Comparison of ENCODE assay signal across 1 cellular context in the genomic region with DNA sequence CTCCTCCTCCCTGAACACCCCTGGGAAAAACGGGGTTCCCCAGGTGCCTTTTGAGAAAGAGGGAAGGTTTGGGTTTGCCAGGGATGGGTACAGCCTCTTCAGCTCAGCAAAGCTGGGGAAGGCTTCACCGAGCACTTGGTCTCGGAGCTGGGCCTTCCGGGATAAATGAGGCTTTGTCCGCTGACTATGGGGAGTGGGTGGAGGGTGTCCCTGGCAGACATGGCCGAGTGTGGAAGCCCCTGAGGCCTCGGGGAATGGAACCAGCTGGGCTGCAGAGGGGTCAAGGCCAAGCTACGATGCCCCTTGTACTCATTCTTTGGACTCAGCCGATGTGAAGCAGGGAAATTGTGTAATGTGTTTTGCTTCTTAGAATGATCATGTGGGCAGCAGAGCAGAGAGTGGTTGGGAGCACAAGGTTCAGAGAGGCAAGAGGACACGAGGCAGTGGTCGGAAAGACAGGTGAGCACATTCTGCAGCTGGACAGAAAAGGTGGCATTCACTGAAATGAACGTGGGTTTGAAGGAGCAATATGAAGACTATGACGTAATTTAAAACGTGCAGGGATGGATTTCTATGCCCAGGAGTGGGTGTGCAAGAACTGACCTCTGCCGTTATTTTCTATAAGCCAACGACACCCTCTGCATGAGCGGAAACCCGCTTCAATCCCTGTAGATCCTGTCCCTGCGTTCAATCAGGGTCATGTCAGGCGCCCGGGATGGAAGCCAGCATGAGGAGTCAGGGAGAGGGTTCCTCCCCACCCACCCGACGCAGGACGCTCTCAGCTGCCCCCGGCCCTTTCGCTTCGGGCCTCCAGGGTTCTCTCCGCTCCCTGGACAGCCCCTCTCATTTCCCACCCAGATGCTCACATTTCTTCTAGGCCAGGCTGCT.
TF ChIP-seq lines count a peak whose summit lies in the region.

No MANE protein-coding gene starts in this region.

TF ChIP-seq in HepG2, 621 proteins besides CTCF, POLR2A, EP300 and RAD21 (continued from another document and continues in another):
- TF ChIP-seq NR2C2 (CRISPR knock-in tag; IDR thresholded peaks at IDR 0.05; ENCODE audit: borderline replicate concordance) (peak; percentile 88), ZNF556 (CRISPR knock-in tag; IDR thresholded peaks at IDR 0.05; ENCODE audit: borderline replicate concordance) (peak; percentile 55; the same call in 1 of the 2 replicates), ATF1 (CRISPR knock-in tag; IDR thresholded peaks at IDR 0.05) (no peak), NBN (conservative IDR thresholded peaks at IDR 0.05) (no peak), ATF7-NPFF (CRISPR knock-in tag; IDR thresholded peaks at IDR 0.05; ENCODE audit: low read depth) (no peak), MED1 (CRISPR knock-in tag; IDR thresholded peaks at IDR 0.05) (peak; percentile 63; the same call in 1 of the 2 replicates), ZNF292 (CRISPR knock-in tag; IDR thresholded peaks at IDR 0.05; ENCODE audit: borderline replicate concordance, low read depth) (peak; percentile 56; the same call in 1 of the 2 replicates), ADNP (CRISPR knock-in tag; IDR thresholded peaks at IDR 0.05) (no peak), NCOR1 (IDR thresholded peaks at IDR 0.05; ENCODE audit: borderline replicate concordance, low read length) (peak; percentile 49; the same call in 1 of the 2 replicates), ZFP36L1 (CRISPR knock-in tag; IDR thresholded peaks at IDR 0.05) (peak; percentile 71; the same call in 1 of the 2 replicates), THAP11 (CRISPR knock-in tag; IDR thresholded peaks at IDR 0.05) (no peak), NR2F2 (IDR thresholded peaks at IDR 0.05; ENCODE audit: borderline replicate concordance, low read depth) (0 out of 2 replicates have a peak, but pooled peaks have one; percentile 45), ZC3H4 (CRISPR knock-in tag; IDR thresholded peaks at IDR 0.05; ENCODE audit: borderline replicate concordance) (no peak), IRF2 (CRISPR knock-in tag; IDR thresholded peaks at IDR 0.05) (0 out of 2 replicates have a peak, but pooled peaks have one; percentile 43), CBX2 (IDR thresholded peaks at IDR 0.05; ENCODE audit: low read depth, low read length) (no peak), CBX2 (CRISPR knock-in tag; IDR thresholded peaks at IDR 0.05; ENCODE audit: low read depth) (peak; percentile 89; the same call in 1 of the 2 replicates), KDM6A (CRISPR knock-in tag; IDR thresholded peaks at IDR 0.05; ENCODE audit: low read depth) (0 out of 2 replicates have a peak, but pooled peaks have one; percentile 48), ZNF607 (CRISPR knock-in tag; IDR thresholded peaks at IDR 0.05; ENCODE audit: borderline replicate concordance) (no peak), ZBTB3 (CRISPR knock-in tag; IDR thresholded peaks at IDR 0.05; ENCODE audit: borderline replicate concordance, low read depth) (no peak), YEATS4 (CRISPR knock-in tag; IDR thresholded peaks at IDR 0.05; ENCODE audit: borderline replicate concordance) (no peak), SOX6 (IDR thresholded peaks at IDR 0.05) (no peak), SOX6 (CRISPR knock-in tag; IDR thresholded peaks at IDR 0.05) (peak; percentile 23; the same call in 1 of the 2 replicates), HDAC2 (CRISPR knock-in tag; IDR thresholded peaks at IDR 0.05) (peak; percentile 57; the same call in 1 of the 2 replicates), ZFX (CRISPR knock-in tag; IDR thresholded peaks at IDR 0.05; ENCODE audit: low read depth) (peak; percentile 27; the same call in 1 of the 2 replicates), TEAD3 (CRISPR knock-in tag; optimal IDR thresholded peaks at IDR 0.05; ENCODE audit: borderline replicate concordance) (peak; percentile 49), ZNF841 (CRISPR knock-in tag; IDR thresholded peaks at IDR 0.05; ENCODE audit: borderline replicate concordance) (no peak), ZNF879 (CRISPR knock-in tag; IDR thresholded peaks at IDR 0.05) (no peak), MYC (CRISPR knock-in tag; IDR thresholded peaks at IDR 0.05; ENCODE audit: borderline replicate concordance) (0 out of 2 replicates have a peak, but pooled peaks have one; percentile 19), MTA1 (CRISPR knock-in tag; IDR thresholded peaks at IDR 0.05; ENCODE audit: borderline replicate concordance) (peak; percentile 59; the same call in 1 of the 2 replicates), FOXP1 (IDR thresholded peaks at IDR 0.05) (no peak), FOXP1 (CRISPR knock-in tag; IDR thresholded peaks at IDR 0.05) (0 out of 2 replicates have a peak, but pooled peaks have one; percentile 24), HNF4A (CRISPR knock-in tag; IDR thresholded peaks at IDR 0.05) (peak; percentile 98), KDM5A (IDR thresholded peaks at IDR 0.05; ENCODE audit: borderline replicate concordance, low read length) (no peak), AGO2 (optimal IDR thresholded peaks at IDR 0.05; ENCODE audit: low read depth, low read length) (no peak), ZNF264 (CRISPR knock-in tag; IDR thresholded peaks at IDR 0.05) (no peak), PITX1 (CRISPR knock-in tag; IDR thresholded peaks at IDR 0.05) (peak; percentile 45; the same call in 1 of the 2 replicates), MXD4 (CRISPR knock-in tag; IDR thresholded peaks at IDR 0.05) (peak; percentile 46; the same call in 1 of the 2 replicates)
- TF ChIP-seq, protein P1, sequence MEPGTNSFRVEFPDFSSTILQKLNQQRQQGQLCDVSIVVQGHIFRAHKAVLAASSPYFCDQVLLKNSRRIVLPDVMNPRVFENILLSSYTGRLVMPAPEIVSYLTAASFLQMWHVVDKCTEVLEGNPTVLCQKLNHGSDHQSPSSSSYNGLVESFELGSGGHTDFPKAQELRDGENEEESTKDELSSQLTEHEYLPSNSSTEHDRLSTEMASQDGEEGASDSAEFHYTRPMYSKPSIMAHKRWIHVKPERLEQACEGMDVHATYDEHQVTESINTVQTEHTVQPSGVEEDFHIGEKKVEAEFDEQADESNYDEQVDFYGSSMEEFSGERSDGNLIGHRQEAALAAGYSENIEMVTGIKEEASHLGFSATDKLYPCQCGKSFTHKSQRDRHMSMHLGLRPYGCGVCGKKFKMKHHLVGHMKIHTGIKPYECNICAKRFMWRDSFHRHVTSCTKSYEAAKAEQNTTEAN (CRISPR knock-in tag; conservative IDR thresholded peaks at IDR 0.05) = 0 out of 2 replicates have a peak, but pooled peaks have one; percentile 54
- TF ChIP-seq, protein P2, sequence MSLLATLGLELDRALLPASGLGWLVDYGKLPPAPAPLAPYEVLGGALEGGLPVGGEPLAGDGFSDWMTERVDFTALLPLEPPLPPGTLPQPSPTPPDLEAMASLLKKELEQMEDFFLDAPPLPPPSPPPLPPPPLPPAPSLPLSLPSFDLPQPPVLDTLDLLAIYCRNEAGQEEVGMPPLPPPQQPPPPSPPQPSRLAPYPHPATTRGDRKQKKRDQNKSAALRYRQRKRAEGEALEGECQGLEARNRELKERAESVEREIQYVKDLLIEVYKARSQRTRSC (CRISPR knock-in tag; IDR thresholded peaks at IDR 0.05; ENCODE audit: low read depth) = no peak
- TF ChIP-seq, protein P3, sequence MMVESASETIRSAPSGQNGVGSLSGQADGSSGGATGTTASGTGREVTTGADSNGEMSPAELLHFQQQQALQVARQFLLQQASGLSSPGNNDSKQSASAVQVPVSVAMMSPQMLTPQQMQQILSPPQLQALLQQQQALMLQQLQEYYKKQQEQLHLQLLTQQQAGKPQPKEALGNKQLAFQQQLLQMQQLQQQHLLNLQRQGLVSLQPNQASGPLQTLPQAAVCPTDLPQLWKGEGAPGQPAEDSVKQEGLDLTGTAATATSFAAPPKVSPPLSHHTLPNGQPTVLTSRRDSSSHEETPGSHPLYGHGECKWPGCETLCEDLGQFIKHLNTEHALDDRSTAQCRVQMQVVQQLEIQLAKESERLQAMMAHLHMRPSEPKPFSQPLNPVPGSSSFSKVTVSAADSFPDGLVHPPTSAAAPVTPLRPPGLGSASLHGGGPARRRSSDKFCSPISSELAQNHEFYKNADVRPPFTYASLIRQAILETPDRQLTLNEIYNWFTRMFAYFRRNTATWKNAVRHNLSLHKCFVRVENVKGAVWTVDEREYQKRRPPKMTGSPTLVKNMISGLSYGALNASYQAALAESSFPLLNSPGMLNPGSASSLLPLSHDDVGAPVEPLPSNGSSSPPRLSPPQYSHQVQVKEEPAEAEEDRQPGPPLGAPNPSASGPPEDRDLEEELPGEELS (CRISPR knock-in tag; IDR thresholded peaks at IDR 0.05) = 0 out of 2 replicates have a peak, but pooled peaks have one; percentile 18
- TF ChIP-seq, protein P4, sequence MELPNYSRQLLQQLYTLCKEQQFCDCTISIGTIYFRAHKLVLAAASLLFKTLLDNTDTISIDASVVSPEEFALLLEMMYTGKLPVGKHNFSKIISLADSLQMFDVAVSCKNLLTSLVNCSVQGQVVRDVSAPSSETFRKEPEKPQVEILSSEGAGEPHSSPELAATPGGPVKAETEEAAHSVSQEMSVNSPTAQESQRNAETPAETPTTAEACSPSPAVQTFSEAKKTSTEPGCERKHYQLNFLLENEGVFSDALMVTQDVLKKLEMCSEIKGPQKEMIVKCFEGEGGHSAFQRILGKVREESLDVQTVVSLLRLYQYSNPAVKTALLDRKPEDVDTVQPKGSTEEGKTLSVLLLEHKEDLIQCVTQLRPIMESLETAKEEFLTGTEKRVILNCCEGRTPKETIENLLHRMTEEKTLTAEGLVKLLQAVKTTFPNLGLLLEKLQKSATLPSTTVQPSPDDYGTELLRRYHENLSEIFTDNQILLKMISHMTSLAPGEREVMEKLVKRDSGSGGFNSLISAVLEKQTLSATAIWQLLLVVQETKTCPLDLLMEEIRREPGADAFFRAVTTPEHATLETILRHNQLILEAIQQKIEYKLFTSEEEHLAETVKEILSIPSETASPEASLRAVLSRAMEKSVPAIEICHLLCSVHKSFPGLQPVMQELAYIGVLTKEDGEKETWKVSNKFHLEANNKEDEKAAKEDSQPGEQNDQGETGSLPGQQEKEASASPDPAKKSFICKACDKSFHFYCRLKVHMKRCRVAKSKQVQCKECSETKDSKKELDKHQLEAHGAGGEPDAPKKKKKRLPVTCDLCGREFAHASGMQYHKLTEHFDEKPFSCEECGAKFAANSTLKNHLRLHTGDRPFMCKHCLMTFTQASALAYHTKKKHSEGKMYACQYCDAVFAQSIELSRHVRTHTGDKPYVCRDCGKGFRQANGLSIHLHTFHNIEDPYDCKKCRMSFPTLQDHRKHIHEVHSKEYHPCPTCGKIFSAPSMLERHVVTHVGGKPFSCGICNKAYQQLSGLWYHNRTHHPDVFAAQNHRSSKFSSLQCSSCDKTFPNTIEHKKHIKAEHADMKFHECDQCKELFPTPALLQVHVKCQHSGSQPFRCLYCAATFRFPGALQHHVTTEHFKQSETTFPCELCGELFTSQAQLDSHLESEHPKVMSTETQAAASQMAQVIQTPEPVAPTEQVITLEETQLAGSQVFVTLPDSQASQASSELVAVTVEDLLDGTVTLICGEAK (IDR thresholded peaks at IDR 0.05) = no peak
- TF ChIP-seq, protein P4 (CRISPR knock-in tag; IDR thresholded peaks at IDR 0.05) = no peak; the same call in 1 of the 2 replicates
- TF ChIP-seq, protein P5, sequence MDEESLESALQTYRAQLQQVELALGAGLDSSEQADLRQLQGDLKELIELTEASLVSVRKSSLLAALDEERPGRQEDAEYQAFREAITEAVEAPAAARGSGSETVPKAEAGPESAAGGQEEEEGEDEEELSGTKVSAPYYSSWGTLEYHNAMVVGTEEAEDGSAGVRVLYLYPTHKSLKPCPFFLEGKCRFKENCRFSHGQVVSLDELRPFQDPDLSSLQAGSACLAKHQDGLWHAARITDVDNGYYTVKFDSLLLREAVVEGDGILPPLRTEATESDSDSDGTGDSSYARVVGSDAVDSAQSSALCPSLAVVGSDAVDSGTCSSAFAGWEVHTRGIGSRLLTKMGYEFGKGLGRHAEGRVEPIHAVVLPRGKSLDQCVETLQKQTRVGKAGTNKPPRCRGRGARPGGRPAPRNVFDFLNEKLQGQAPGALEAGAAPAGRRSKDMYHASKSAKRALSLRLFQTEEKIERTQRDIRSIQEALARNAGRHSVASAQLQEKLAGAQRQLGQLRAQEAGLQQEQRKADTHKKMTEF (CRISPR knock-in tag; IDR thresholded peaks at IDR 0.05) = peak; percentile 59; the same call in 1 of the 2 replicates
- TF ChIP-seq, protein P6, sequence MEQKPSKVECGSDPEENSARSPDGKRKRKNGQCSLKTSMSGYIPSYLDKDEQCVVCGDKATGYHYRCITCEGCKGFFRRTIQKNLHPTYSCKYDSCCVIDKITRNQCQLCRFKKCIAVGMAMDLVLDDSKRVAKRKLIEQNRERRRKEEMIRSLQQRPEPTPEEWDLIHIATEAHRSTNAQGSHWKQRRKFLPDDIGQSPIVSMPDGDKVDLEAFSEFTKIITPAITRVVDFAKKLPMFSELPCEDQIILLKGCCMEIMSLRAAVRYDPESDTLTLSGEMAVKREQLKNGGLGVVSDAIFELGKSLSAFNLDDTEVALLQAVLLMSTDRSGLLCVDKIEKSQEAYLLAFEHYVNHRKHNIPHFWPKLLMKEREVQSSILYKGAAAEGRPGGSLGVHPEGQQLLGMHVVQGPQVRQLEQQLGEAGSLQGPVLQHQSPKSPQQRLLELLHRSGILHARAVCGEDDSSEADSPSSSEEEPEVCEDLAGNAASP (CRISPR knock-in tag; IDR thresholded peaks at IDR 0.05; ENCODE audit: borderline replicate concordance) = 0 out of 2 replicates have a peak, but pooled peaks have one; percentile 13
